ENCODE assay signal across 25 cellular contexts in the genomic region with DNA sequence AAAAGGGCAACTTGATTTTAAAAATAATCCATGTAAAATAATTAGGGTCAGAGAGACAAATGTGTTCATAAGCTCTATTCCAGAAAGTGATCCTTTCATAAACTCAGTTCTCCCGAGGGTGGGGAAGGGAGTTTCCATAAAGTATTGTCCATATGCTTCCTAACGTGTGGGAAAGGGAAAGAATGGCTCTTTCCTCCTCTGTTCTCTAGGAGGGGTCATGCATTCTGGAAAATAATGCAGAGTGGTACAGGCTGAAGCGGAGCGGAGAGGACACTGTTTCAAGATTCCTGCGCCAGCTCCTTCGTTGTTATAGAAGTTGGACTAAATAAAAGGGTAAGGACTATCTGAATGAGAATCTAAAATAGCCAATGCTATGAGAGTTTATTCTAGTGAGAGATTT.
DNase-seq lines count a peak whose midpoint lies in the region; ATAC-seq lines count a peak whose summit lies in the region.
"Had no signal": no experiment of that assay in that cellular context is flagged by ENCODE, and none has a peak within 500 bp of the region (broad histone marks: within the 10 kb centered on the region; RNA-seq: fewer than 3 reads in every experiment).

No MANE protein-coding gene starts in this region.

- no peaks in the 10 kb centered on the region for H3K4me1 ChIP-seq in right cardiac atrium (ENCODE audit: control insufficient read depth, insufficient read depth, low read length)
- H3K4me1 ChIP-seq: Peyer's patch had no signal

- intact Hi-C loops in right cardiac atrium (cut with DNase I), result loop anchor here in 2 of 4 donors (10.0 kb wide), 4 partner anchors 119 to 649 kb away; no protein-coding TSS in a partner anchor

- H3K36me3 Mint-ChIP-seq in activated T-cell treated with anti-CD3 and anti-CD28 coated beads, Interleukin-2, amount 50 U/mL, for 24 hours (ENCODE audit: low read depth), result no peaks in the 10 kb centered on the region
- H3K36me3 Mint-ChIP-seq: naive thymus-derived CD4-positive, alpha-beta T cell; stimulated activated naive B cell treated with anti-CD40 and anti-IgM and Interleukin-4, amounts not matched to agents 10 μg/mL and 1 μg/mL and 100 μg/mL, for 72 hours had no signal

- ATAC-seq in right cardiac atrium (peak in 1 of 2 donors; percentile 49), HG03175 (IDR thresholded peaks at IDR 0.05; ENCODE audit: unreplicated experiment) (no peak)
- ATAC-seq: left lung; naive thymus-derived CD4-positive, alpha-beta T cell; stimulated activated naive B cell treated with anti-CD40 and anti-IgM and Interleukin-4, amounts not matched to agents 10 μg/mL and 1 μg/mL and 100 μg/mL, for 72 hours had no signal

- WGBS in right cardiac atrium, result 57% methylated on average over 6 of the region's 6 CpGs

- H3K4me3 ChIP-seq in right cardiac atrium (ENCODE audit: low read length) (peak overlapping the region; percentile 41), skin epidermis (no peak overlapping the region)
- H3K4me3 ChIP-seq: left lung, Peyer's patch had no signal

- no peaks in the 10 kb centered on the region for H3K27me3 Mint-ChIP-seq in activated T-cell treated with anti-CD3 and anti-CD28 coated beads, Interleukin-2, amount 50 U/mL, for 24 hours
- H3K27me3 Mint-ChIP-seq: central memory CD8-positive, alpha-beta T cell; naive thymus-derived CD4-positive, alpha-beta T cell; stimulated activated naive B cell treated with anti-CD40 and anti-IgM and Interleukin-4, amounts not matched to agents 10 μg/mL and 1 μg/mL and 100 μg/mL, for 72 hours had no signal

- H3K4me1 Mint-ChIP-seq in activated T-cell treated with anti-CD3 and anti-CD28 coated beads, Interleukin-2, amount 50 U/mL, for 24 hours (ENCODE audit: low read depth), result no peaks in the 10 kb centered on the region
- H3K4me1 Mint-ChIP-seq: central memory CD8-positive, alpha-beta T cell; naive thymus-derived CD4-positive, alpha-beta T cell; stimulated activated naive B cell treated with anti-CD40 and anti-IgM and Interleukin-4, amounts not matched to agents 10 μg/mL and 1 μg/mL and 100 μg/mL, for 72 hours had no signal

- H3K27ac Mint-ChIP-seq in activated T-cell treated with anti-CD3 and anti-CD28 coated beads, Interleukin-2, amount 50 U/mL, for 24 hours, result no peak overlapping the region
- H3K27ac Mint-ChIP-seq: naive thymus-derived CD4-positive, alpha-beta T cell; stimulated activated naive B cell treated with anti-CD40 and anti-IgM and Interleukin-4, amounts not matched to agents 10 μg/mL and 1 μg/mL and 100 μg/mL, for 72 hours had no signal

- peak; percentile 46 for DNase-seq in NCI-H345 (lab: John Stamatoyannopoulos, UW)
- DNase-seq in NCI-H345 treated with DMSO at 0.1 percent for 48 hours (lab: John Stamatoyannopoulos, UW; ENCODE audit: unreplicated experiment), result no peak
- DNase-seq in dermis blood vessel endothelial cell, result peak; percentile 60
- DNase-seq in right cardiac atrium, result no peak
- no peak for DNase-seq in activated T-cell treated with anti-CD3 and anti-CD28 coated beads, Interleukin-2, amount 50 U/mL, for 24 hours
- DNase-seq in activated CD4-positive, alpha-beta T cell treated with anti-CD3 and anti-CD28 coated beads, Interleukin-2, amount 50 U/mL, for 4 hours, result no peak
- DNase-seq: 8988T; activated CD4-positive, alpha-beta T cell treated with anti-CD3 and anti-CD28 coated beads for 4 hours; activated gamma-delta T cell treated with Interleukin-2 at 50 U/mL for 16 hours; COR-L47; H7; left lung; midbrain; naive thymus-derived CD4-positive, alpha-beta T cell; NCI-H1092; NCI-H187; NCI-H2171 treated with DMSO at 0.1 percent for 48 hours; occipital lobe; Peyer's patch; stimulated activated naive B cell treated with anti-CD40 and anti-IgM and Interleukin-4, amounts not matched to agents 10 μg/mL and 1 μg/mL and 100 μg/mL, for 72 hours; WERI-Rb-1 had no signal

- H3K4me3 Mint-ChIP-seq in activated T-cell treated with anti-CD3 and anti-CD28 coated beads, Interleukin-2, amount 50 U/mL, for 24 hours, result no peak overlapping the region
- H3K4me3 Mint-ChIP-seq: central memory CD8-positive, alpha-beta T cell; naive thymus-derived CD4-positive, alpha-beta T cell; stimulated activated naive B cell treated with anti-CD40 and anti-IgM and Interleukin-4, amounts not matched to agents 10 μg/mL and 1 μg/mL and 100 μg/mL, for 72 hours had no signal

- peak overlapping the region; percentile 77 for H3K27ac ChIP-seq in right cardiac atrium (ENCODE audit: low read length)
- peak overlapping the region in 11 of 21 experiments; percentile 3 to 80 (median 47) for H3K27ac ChIP-seq in skin epidermis
- H3K27ac ChIP-seq: C4-2B, Peyer's patch, WERI-Rb-1 had no signal

- no peaks in the 10 kb centered on the region for H3K9me3 ChIP-seq in right cardiac atrium (ENCODE audit: control insufficient read depth, low read length)
- H3K9me3 ChIP-seq: left lung, Peyer's patch had no signal

- H3K9me3 Mint-ChIP-seq in activated T-cell treated with anti-CD3 and anti-CD28 coated beads, Interleukin-2, amount 50 U/mL, for 24 hours, result no peaks in the 10 kb centered on the region

- no peaks in the 10 kb centered on the region for H3K27me3 ChIP-seq in right cardiac atrium (ENCODE audit: control insufficient read depth, insufficient read depth)
- H3K27me3 ChIP-seq: left lung, Peyer's patch had no signal

Comparison
In these comparisons a context has a peak if more than half of its experiments do, and no peak if none do; other contexts are left out.
1. DNase-seq: peak in NCI-H345 (single experiment) and dermis blood vessel endothelial cell (single experiment); none in NCI-H345 treated with DMSO at 0.1 percent for 48 hours (single experiment), right cardiac atrium (0 of 3), activated T-cell treated with anti-CD3 and anti-CD28 coated beads, Interleukin-2, amount 50 U/mL, for 24 hours (single experiment) and activated CD4-positive, alpha-beta T cell treated with anti-CD3 and anti-CD28 coated beads, Interleukin-2, amount 50 U/mL, for 4 hours (0 of 2).